17 cellular contexts compared by ENCODE assay signal in genomic region chr5:173075137-173075868, GRCh38.
"Had no signal": no experiment of that assay in that cellular context is flagged by ENCODE, and none has a peak within 500 bp of the region (broad histone marks: within the 10 kb centered on the region; RNA-seq: fewer than 3 reads in every experiment).

No MANE protein-coding gene starts in this region.

- H3K27me3 Mint-ChIP-seq: activated CD4-positive, alpha-beta T cell treated with anti-CD3 and anti-CD28 coated beads, Interleukin-2, amount 10 ng/mL, durations not matched to agents 7 days and 5 days; stimulated activated naive B cell treated with anti-CD40 and anti-IgM and Interleukin-4, amounts not matched to agents 10 μg/mL and 1 μg/mL and 100 μg/mL, for 72 hours had no signal

- H3K4me1 Mint-ChIP-seq: nephron had no signal

- H3K4me3 ChIP-seq: body of pancreas, coronary artery, heart left ventricle, upper lobe of right lung had no signal

- ATAC-seq: body of pancreas; heart left ventricle; stimulated activated naive B cell treated with anti-CD40 and anti-IgM and Interleukin-4, amounts not matched to agents 10 μg/mL and 1 μg/mL and 100 μg/mL, for 72 hours; upper lobe of right lung had no signal

- H3K36me3 ChIP-seq: upper lobe of right lung had no signal

- H3K27ac ChIP-seq: body of pancreas, coronary artery, heart left ventricle, upper lobe of right lung had no signal

- H3K9me3 Mint-ChIP-seq: activated CD4-positive, alpha-beta T cell treated with anti-CD3 and anti-CD28 coated beads, Interleukin-2, amount 10 ng/mL, durations not matched to agents 7 days and 5 days; activated T-helper 2 cell treated with anti-CD3 and anti-CD28 coated beads, Interferon-gamma antibody, Interleukin-2, Interleukin-4, amounts not matched to agents 10 μg/mL and 5 μg/mL and 100 μg/mL, durations not matched to agents 14 hours and 24 hours and 36 hours; immature natural killer cell; nephron had no signal

- H3K9me3 ChIP-seq: body of pancreas, heart left ventricle, upper lobe of right lung had no signal

- H3K4me3 Mint-ChIP-seq: activated CD4-positive, alpha-beta T cell treated with anti-CD3 and anti-CD28 coated beads, Interleukin-2, amount 10 ng/mL, durations not matched to agents 7 days and 5 days; immature natural killer cell; nephron; stimulated activated naive B cell treated with anti-CD40 and anti-IgM and Interleukin-4, amounts not matched to agents 10 μg/mL and 1 μg/mL and 100 μg/mL, for 72 hours had no signal

- DNase-seq: activated CD4-positive, alpha-beta T cell treated with anti-CD3 and anti-CD28 coated beads, Interleukin-2, amount 10 ng/mL, durations not matched to agents 7 days and 5 days; activated CD8-positive, alpha-beta memory T cell treated with anti-CD3 and anti-CD28 coated beads, Interleukin-2, amount 50 U/mL, for 48 hours; activated naive CD4-positive, alpha-beta T cell treated with anti-CD3 and anti-CD28 coated beads, Interleukin-2, amount 50 U/mL, for 16 hours; amniotic stem cell; body of pancreas; central memory CD4-positive, alpha-beta T cell; foreskin melanocyte; heart left ventricle; immature natural killer cell; nucleus accumbens; stimulated activated CD4-positive, alpha-beta T cell treated with anti-CD3 and anti-CD28 coated beads, Interleukin-2, amount 100 ng/mL, for 48 hours; stimulated activated naive B cell treated with anti-CD40 and anti-IgM and Interleukin-4, amounts not matched to agents 10 μg/mL and 1 μg/mL and 100 μg/mL, for 72 hours; substantia nigra; upper lobe of right lung had no signal

- H3K27ac Mint-ChIP-seq: activated CD4-positive, alpha-beta T cell treated with anti-CD3 and anti-CD28 coated beads, Interleukin-2, amount 10 ng/mL, durations not matched to agents 7 days and 5 days; activated T-helper 2 cell treated with anti-CD3 and anti-CD28 coated beads, Interferon-gamma antibody, Interleukin-2, Interleukin-4, amounts not matched to agents 10 μg/mL and 5 μg/mL and 100 μg/mL, durations not matched to agents 14 hours and 24 hours and 36 hours; immature natural killer cell; nephron; stimulated activated naive B cell treated with anti-CD40 and anti-IgM and Interleukin-4, amounts not matched to agents 10 μg/mL and 1 μg/mL and 100 μg/mL, for 72 hours had no signal

- H3K27me3 ChIP-seq: body of pancreas, heart left ventricle, upper lobe of right lung had no signal
